ENCODE assay signal across 1 cellular context in genomic region chr1:159921251-159921650, GRCh38.
TF ChIP-seq lines count a peak whose summit lies in the region.

No MANE protein-coding gene starts in this region.

TF ChIP-seq in WTC11, 78 proteins besides CTCF, POLR2A, EP300 and RAD21 (continued from another document):
- TF ChIP-seq, protein P1, sequence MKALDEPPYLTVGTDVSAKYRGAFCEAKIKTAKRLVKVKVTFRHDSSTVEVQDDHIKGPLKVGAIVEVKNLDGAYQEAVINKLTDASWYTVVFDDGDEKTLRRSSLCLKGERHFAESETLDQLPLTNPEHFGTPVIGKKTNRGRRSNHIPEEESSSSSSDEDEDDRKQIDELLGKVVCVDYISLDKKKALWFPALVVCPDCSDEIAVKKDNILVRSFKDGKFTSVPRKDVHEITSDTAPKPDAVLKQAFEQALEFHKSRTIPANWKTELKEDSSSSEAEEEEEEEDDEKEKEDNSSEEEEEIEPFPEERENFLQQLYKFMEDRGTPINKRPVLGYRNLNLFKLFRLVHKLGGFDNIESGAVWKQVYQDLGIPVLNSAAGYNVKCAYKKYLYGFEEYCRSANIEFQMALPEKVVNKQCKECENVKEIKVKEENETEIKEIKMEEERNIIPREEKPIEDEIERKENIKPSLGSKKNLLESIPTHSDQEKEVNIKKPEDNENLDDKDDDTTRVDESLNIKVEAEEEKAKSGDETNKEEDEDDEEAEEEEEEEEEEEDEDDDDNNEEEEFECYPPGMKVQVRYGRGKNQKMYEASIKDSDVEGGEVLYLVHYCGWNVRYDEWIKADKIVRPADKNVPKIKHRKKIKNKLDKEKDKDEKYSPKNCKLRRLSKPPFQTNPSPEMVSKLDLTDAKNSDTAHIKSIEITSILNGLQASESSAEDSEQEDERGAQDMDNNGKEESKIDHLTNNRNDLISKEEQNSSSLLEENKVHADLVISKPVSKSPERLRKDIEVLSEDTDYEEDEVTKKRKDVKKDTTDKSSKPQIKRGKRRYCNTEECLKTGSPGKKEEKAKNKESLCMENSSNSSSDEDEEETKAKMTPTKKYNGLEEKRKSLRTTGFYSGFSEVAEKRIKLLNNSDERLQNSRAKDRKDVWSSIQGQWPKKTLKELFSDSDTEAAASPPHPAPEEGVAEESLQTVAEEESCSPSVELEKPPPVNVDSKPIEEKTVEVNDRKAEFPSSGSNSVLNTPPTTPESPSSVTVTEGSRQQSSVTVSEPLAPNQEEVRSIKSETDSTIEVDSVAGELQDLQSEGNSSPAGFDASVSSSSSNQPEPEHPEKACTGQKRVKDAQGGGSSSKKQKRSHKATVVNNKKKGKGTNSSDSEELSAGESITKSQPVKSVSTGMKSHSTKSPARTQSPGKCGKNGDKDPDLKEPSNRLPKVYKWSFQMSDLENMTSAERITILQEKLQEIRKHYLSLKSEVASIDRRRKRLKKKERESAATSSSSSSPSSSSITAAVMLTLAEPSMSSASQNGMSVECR (CRISPR knock-in tag; IDR thresholded peaks at IDR 0.05; ENCODE audit: borderline replicate concordance) = no peak
